19 cellular contexts compared by ENCODE assay signal in genomic region chrX:22559506-22559905, GRCh38.
"Had no signal": no experiment of that assay in that cellular context is flagged by ENCODE, and none has a peak within 500 bp of the region (broad histone marks: within the 10 kb centered on the region; RNA-seq: fewer than 3 reads in every experiment).

No MANE protein-coding gene starts in this region.

- H3K9me3 ChIP-seq: left ventricle myocardium inferior, prostate gland, tibial nerve, vagina had no signal

- DNase-seq: activated CD4-positive, alpha-beta T cell treated with anti-CD3 and anti-CD28 coated beads, Interleukin-2, amount 10 ng/mL, durations not matched to agents 24 days and 14 days; activated CD4-positive, CD25-positive, alpha-beta regulatory T cell; activated CD8-positive, alpha-beta T cell treated with anti-CD3 and anti-CD28 coated beads, Interleukin-2, amount 10 ng/mL, durations not matched to agents 7 days and 5 days; activated naive CD4-positive, alpha-beta T cell treated with Interleukin-2 at 50 U/mL for 16 hours; anterior cingulate cortex; dorsolateral prefrontal cortex; erythroblast; glutamatergic neuron; left ventricle myocardium inferior; mesenchymal stem cell; nephron progenitor cell; right cardiac atrium; small intestine; stimulated activated CD4-positive, alpha-beta T cell treated with anti-CD3 and anti-CD28 coated beads, Interleukin-4, amount 100 ng/mL, for 24 hours; stimulated activated naive CD4-positive, alpha-beta T cell had no signal

- H3K4me1 ChIP-seq: left ventricle myocardium inferior, prostate gland, tibial nerve, vagina had no signal

- ATAC-seq: activated CD8-positive, alpha-beta T cell treated with anti-CD3 and anti-CD28 coated beads, Interleukin-2, amount 10 ng/mL, durations not matched to agents 7 days and 5 days; activated T-helper 17 cell treated with anti-CD3 and anti-CD28 coated beads, Interleukin-2, amount 50 U/mL, for 72 hours; right cardiac atrium had no signal

- H3K4me3 ChIP-seq: dorsolateral prefrontal cortex, left ventricle myocardium inferior, prostate gland, tibial nerve, vagina had no signal

- H3K36me3 ChIP-seq: left ventricle myocardium inferior, prostate gland, tibial nerve, vagina had no signal

- H3K27me3 ChIP-seq: tibial nerve, vagina had no signal

- H3K27ac ChIP-seq: dorsolateral prefrontal cortex, left ventricle myocardium inferior, prostate gland, tibial nerve, vagina had no signal
